In genomic region chr7:14836571-14837189, GRCh38 we compare ENCODE assay signal across 8 cellular contexts.
DNase-seq lines count a peak whose midpoint lies in the region; ATAC-seq and FAIRE-seq lines count a peak whose summit lies in the region.
"Had no signal": no experiment of that assay in that cellular context is flagged by ENCODE, and none has a peak within 500 bp of the region (broad histone marks: within the 10 kb centered on the region; RNA-seq: fewer than 3 reads in every experiment).

No MANE protein-coding gene starts in this region.

- H3K9me3 ChIP-seq in SK-N-MC (ENCODE audit: low read depth, low read length), result no peaks in the 10 kb centered on the region

- H3K9ac ChIP-seq in SK-N-MC (ENCODE audit: insufficient read length), result no peak overlapping the region

- no peaks in the 10 kb centered on the region for H3K36me3 Mint-ChIP-seq in activated T-helper 1 cell treated with anti-CD3 and anti-CD28 coated beads, Interleukin-12 subunit alpha, Interleukin-12 subunit beta, Interleukin-2, Interleukin-4 antibody, amounts not matched to agents 30 ng/mL and 10 ng/mL and 1 ng/mL, durations not matched to agents 14 hours and 24 hours and 36 hours (ENCODE audit: low read depth)

- H3K36me3 ChIP-seq in SK-N-MC (ENCODE audit: insufficient read depth, low read length), result no peaks in the 10 kb centered on the region

- H3K4me1 Mint-ChIP-seq in activated T-helper 1 cell treated with anti-CD3 and anti-CD28 coated beads, Interleukin-12 subunit alpha, Interleukin-12 subunit beta, Interleukin-2, Interleukin-4 antibody, amounts not matched to agents 30 ng/mL and 10 ng/mL and 1 ng/mL, durations not matched to agents 14 hours and 24 hours and 36 hours (ENCODE audit: low read depth), result no peaks in the 10 kb centered on the region

- peak; percentile 86 to 95 for ATAC-seq in left cardiac atrium
- no peak for ATAC-seq in GM19395 (IDR thresholded peaks at IDR 0.05; ENCODE audit: unreplicated experiment)

- no peaks in the 10 kb centered on the region for H3K9me3 Mint-ChIP-seq in activated T-helper 1 cell treated with anti-CD3 and anti-CD28 coated beads, Interleukin-12 subunit alpha, Interleukin-12 subunit beta, Interleukin-2, Interleukin-4 antibody, amounts not matched to agents 30 ng/mL and 10 ng/mL and 1 ng/mL, durations not matched to agents 14 hours and 24 hours and 36 hours

- DNase-seq in NCI-H1092 treated with DMSO at 0.1 percent for 48 hours (lab: John Stamatoyannopoulos, UW) (peak; percentile 91), SK-N-MC (ENCODE audit: low read depth, low spot score) (no peak), left cardiac atrium (peak; percentile 50), urothelium cell line (ENCODE audit: low spot score) (peak; percentile 69), ACHN (no peak)
- DNase-seq in activated T-helper 1 cell treated with anti-CD3 and anti-CD28 coated beads, Interleukin-12 subunit alpha, Interleukin-12 subunit beta, Interleukin-2, Interleukin-4 antibody, amounts not matched to agents 30 ng/mL and 10 ng/mL and 1 ng/mL, durations not matched to agents 14 hours and 24 hours and 36 hours (ENCODE audit: low spot score), result no peak

- H3K27me3 Mint-ChIP-seq in activated T-helper 1 cell treated with anti-CD3 and anti-CD28 coated beads, Interleukin-12 subunit alpha, Interleukin-12 subunit beta, Interleukin-2, Interleukin-4 antibody, amounts not matched to agents 30 ng/mL and 10 ng/mL and 1 ng/mL, durations not matched to agents 14 hours and 24 hours and 36 hours (ENCODE audit: insufficient read depth), result no peaks in the 10 kb centered on the region

- peak overlapping the region; percentile 84 for H3K27ac ChIP-seq in SK-N-MC

- in situ Hi-C loops in ACHN (cut with HindIII; ENCODE audit: low pct_ligation_motif_present, low pct_unique_long_range_greater_than_20kb, low sequenced_read_pairs), result no loop called here

- H3K27ac Mint-ChIP-seq in activated T-helper 1 cell treated with anti-CD3 and anti-CD28 coated beads, Interleukin-12 subunit alpha, Interleukin-12 subunit beta, Interleukin-2, Interleukin-4 antibody, amounts not matched to agents 30 ng/mL and 10 ng/mL and 1 ng/mL, durations not matched to agents 14 hours and 24 hours and 36 hours, result no peak overlapping the region

- intact Hi-C loops in left cardiac atrium (cut with DNase I), result no loop called here
- intact Hi-C loops in activated T-helper 1 cell treated with anti-CD3 and anti-CD28 coated beads, Interleukin-12 subunit alpha, Interleukin-12 subunit beta, Interleukin-2, Interleukin-4 antibody, amounts not matched to agents 30 ng/mL and 10 ng/mL and 1 ng/mL, durations not matched to agents 14 hours and 24 hours and 36 hours (cut with micrococcal nuclease), result no loop called here

- H3K4me3 ChIP-seq in SK-N-MC, result peak overlapping the region; percentile 74

- H3K4me3 Mint-ChIP-seq in activated T-helper 1 cell treated with anti-CD3 and anti-CD28 coated beads, Interleukin-12 subunit alpha, Interleukin-12 subunit beta, Interleukin-2, Interleukin-4 antibody, amounts not matched to agents 30 ng/mL and 10 ng/mL and 1 ng/mL, durations not matched to agents 14 hours and 24 hours and 36 hours, result no peak overlapping the region

- no peak for FAIRE-seq in urothelium cell line (lab: Jason Lieb, UNC)
- FAIRE-seq: endometrium had no signal

Comparison
In these comparisons a context has a peak if more than half of its experiments do, and no peak if none do; other contexts are left out.
1. DNase-seq: peak in NCI-H1092 treated with DMSO at 0.1 percent for 48 hours (single experiment), left cardiac atrium (single experiment) and urothelium cell line (single experiment); none in SK-N-MC (single experiment), ACHN (single experiment) and activated T-helper 1 cell treated with anti-CD3 and anti-CD28 coated beads, Interleukin-12 subunit alpha, Interleukin-12 subunit beta, Interleukin-2, Interleukin-4 antibody, amounts not matched to agents 30 ng/mL and 10 ng/mL and 1 ng/mL, durations not matched to agents 14 hours and 24 hours and 36 hours (single experiment).